18 cellular contexts compared by ENCODE assay signal in the genomic region with DNA sequence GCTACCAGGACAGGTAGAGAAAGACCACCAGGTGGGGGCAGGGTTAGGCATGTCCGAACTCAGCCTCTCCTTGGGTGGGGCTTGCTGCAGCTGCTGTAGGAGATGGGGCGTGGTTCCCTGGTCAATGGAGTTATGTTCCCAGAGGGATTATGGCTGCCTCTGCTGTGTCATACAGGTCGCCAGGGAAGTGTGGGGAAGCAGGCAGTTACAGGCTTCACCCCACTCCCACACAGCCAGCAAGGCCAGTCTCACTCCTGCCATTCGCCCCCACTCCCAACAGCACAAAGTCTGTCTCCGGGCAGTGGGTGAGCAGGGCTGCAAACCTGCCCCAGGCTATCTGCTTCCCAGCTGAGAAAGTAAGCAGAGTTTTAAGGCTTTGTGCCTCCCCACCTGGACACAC. TPM values are rescaled to one million over a fixed set of nuclear protein-coding genes. Genes with fewer than 3 reads are reported as not detected.
DNase-seq lines count a peak whose midpoint lies in the region; ATAC-seq and TF ChIP-seq lines count a peak whose summit lies in the region.
"Had no signal": no experiment of that assay in that cellular context is flagged by ENCODE, and none has a peak within 500 bp of the region (broad histone marks: within the 10 kb centered on the region; RNA-seq: fewer than 3 reads in every experiment).

No MANE protein-coding gene starts in this region.

- no peaks in the 10 kb centered on the region for H4K20me1 ChIP-seq in Karpas-422 (ENCODE audit: insufficient read depth, low read depth, low read length)

- H3K36me3 Mint-ChIP-seq in natural killer cell treated with Interleukin-12 subunit alpha and Interleukin-12 subunit beta and Interleukin-15 and Interleukin-18, amount 100 ng/mL, for 72 hours, result no peaks in the 10 kb centered on the region
- H3K36me3 Mint-ChIP-seq in natural killer cell (no peaks in the 10 kb centered on the region), T-helper 17 cell (ENCODE audit: low read depth) (peaks cover 4% of the 10 kb centered on the region)
- H3K36me3 Mint-ChIP-seq: CD8-positive, alpha-beta T cell had no signal

- intact Hi-C loops in natural killer cell (cut with micrococcal nuclease), result no loop called here

- peak; percentile 44 for DNase-seq in natural killer cell treated with Interleukin-12 subunit alpha and Interleukin-12 subunit beta and Interleukin-15 and Interleukin-18, amount 100 ng/mL, for 72 hours (ENCODE audit: low spot score)
- DNase-seq in natural killer cell (no peak), SW480 (ENCODE audit: low spot score) (peak; percentile 63), myocyte (ENCODE audit: low read depth) (peak; percentile 57), iPS-NIHi11 (ENCODE audit: low spot score) (no peak), Karpas-422 (no peak), T-helper 17 cell (no peak)
- DNase-seq in stimulated activated CD4-positive, alpha-beta T cell treated with anti-CD3 and anti-CD28 coated beads, Interleukin-1b, Interleukin-23, amount 100 ng/mL, for 48 hours, result no peak
- DNase-seq: activated naive CD8-positive, alpha-beta T cell treated with anti-CD3 and anti-CD28 coated beads for 36 hours; CD8-positive, alpha-beta T cell; foreskin fibroblast; stimulated activated CD8-positive, alpha-beta memory T cell treated with anti-CD3 and anti-CD28 coated beads, Interleukin-4, amount 100 ng/mL, for 48 hours; T-helper 2 cell had no signal

- H3K27ac ChIP-seq in Karpas-422 (ENCODE audit: low read length), result no peak overlapping the region
- H3K27ac ChIP-seq: prostate gland, SJSA1 had no signal

- no peak overlapping the region for H3K4me3 Mint-ChIP-seq in natural killer cell treated with Interleukin-12 subunit alpha and Interleukin-12 subunit beta and Interleukin-15 and Interleukin-18, amount 100 ng/mL, for 72 hours
- H3K4me3 Mint-ChIP-seq in natural killer cell (no peak overlapping the region), T-helper 17 cell (no peak overlapping the region)
- H3K4me3 Mint-ChIP-seq: activated naive CD8-positive, alpha-beta T cell treated with anti-CD3 and anti-CD28 coated beads for 36 hours; activated T-helper 1 cell treated with anti-CD3 and anti-CD28 coated beads, Interleukin-12 subunit alpha, Interleukin-12 subunit beta, Interleukin-2, Interleukin-4 antibody, amounts not matched to agents 30 ng/mL and 10 ng/mL and 1 ng/mL, durations not matched to agents 14 hours and 24 hours and 36 hours; CD8-positive, alpha-beta T cell; dendritic cell treated with granulocyte-macrophage colony-stimulating factor and Interleukin-4, amounts not matched to agents 40 ng/mL and 50 ng/mL, for 4 days; nephron had no signal

- H3K9me3 ChIP-seq in Karpas-422 (ENCODE audit: low read length) (peaks cover 6% of the 10 kb centered on the region), T-helper 17 cell (ENCODE audit: control insufficient read depth, low read length, poor library complexity, severe bottlenecking) (no peaks in the 10 kb centered on the region)
- H3K9me3 ChIP-seq: prostate gland had no signal

- H3K36me3 ChIP-seq in Karpas-422 (ENCODE audit: insufficient read depth, low read length), result no peaks in the 10 kb centered on the region
- H3K36me3 ChIP-seq: prostate gland, SJSA1 had no signal

- H3K9ac ChIP-seq in Karpas-422 (ENCODE audit: low read length), result no peak overlapping the region

- no peaks in the 10 kb centered on the region for H3K79me2 ChIP-seq in Karpas-422 (ENCODE audit: low read length)

- H3K27me3 ChIP-seq in Karpas-422 (ENCODE audit: low read length), result 0 out of 2 replicates have a peak, but pooled peaks cover 3% of the 10 kb centered on the region

- no peaks in the 10 kb centered on the region for H3K9me2 ChIP-seq in Karpas-422 (replicated peaks; ENCODE audit: insufficient read depth, low read length)

- no peak overlapping the region for H3K27ac Mint-ChIP-seq in natural killer cell treated with Interleukin-12 subunit alpha and Interleukin-12 subunit beta and Interleukin-15 and Interleukin-18, amount 100 ng/mL, for 72 hours
- H3K27ac Mint-ChIP-seq in natural killer cell, result no peak overlapping the region
- no peak overlapping the region for H3K27ac Mint-ChIP-seq in T-helper 17 cell
- H3K27ac Mint-ChIP-seq: activated naive CD8-positive, alpha-beta T cell treated with anti-CD3 and anti-CD28 coated beads for 36 hours; activated T-helper 1 cell treated with anti-CD3 and anti-CD28 coated beads, Interleukin-12 subunit alpha, Interleukin-12 subunit beta, Interleukin-2, Interleukin-4 antibody, amounts not matched to agents 30 ng/mL and 10 ng/mL and 1 ng/mL, durations not matched to agents 14 hours and 24 hours and 36 hours; CD8-positive, alpha-beta T cell; dendritic cell treated with granulocyte-macrophage colony-stimulating factor and Interleukin-4, amounts not matched to agents 40 ng/mL and 50 ng/mL, for 4 days; nephron had no signal

- H3K4me2 ChIP-seq in Karpas-422 (ENCODE audit: low read depth, low read length, poor library complexity, severe bottlenecking), result no peak overlapping the region

- peaks cover 28 to 41% of the 10 kb centered on the region in 2 donors for H3K27me3 Mint-ChIP-seq in natural killer cell treated with Interleukin-12 subunit alpha and Interleukin-12 subunit beta and Interleukin-15 and Interleukin-18, amount 100 ng/mL, for 72 hours
- H3K27me3 Mint-ChIP-seq in natural killer cell (ENCODE audit: low read depth in 2 of 2), result peaks cover 23 to 47% of the 10 kb centered on the region in 2 donors
- peaks cover 75% of the 10 kb centered on the region for H3K27me3 Mint-ChIP-seq in T-helper 17 cell

- no peak for TF ChIP-seq CTCF in natural killer cell (IDR thresholded peaks at IDR 0.05)

- H3K4me1 ChIP-seq in Karpas-422 (ENCODE audit: low read length), result peaks cover 37% of the 10 kb centered on the region
- H3K4me1 ChIP-seq: prostate gland, SJSA1 had no signal

- H3K4me3 ChIP-seq in Karpas-422 (ENCODE audit: low read length), result no peak overlapping the region
- H3K4me3 ChIP-seq: prostate gland, SJSA1 had no signal

- peaks cover 4 to 9% of the 10 kb centered on the region in 2 donors for H3K4me1 Mint-ChIP-seq in natural killer cell treated with Interleukin-12 subunit alpha and Interleukin-12 subunit beta and Interleukin-15 and Interleukin-18, amount 100 ng/mL, for 72 hours (ENCODE audit: low read depth in 2 of 2)
- H3K4me1 Mint-ChIP-seq in natural killer cell (peaks cover 0 to 8% of the 10 kb centered on the region in 2 donors), T-helper 17 cell (peaks cover 4% of the 10 kb centered on the region)
- H3K4me1 Mint-ChIP-seq: nephron had no signal

- ATAC-seq in natural killer cell treated with Interleukin-12 subunit alpha and Interleukin-12 subunit beta and Interleukin-15 and Interleukin-18, amount 100 ng/mL, for 72 hours, result no peak
- no peak for ATAC-seq in natural killer cell
- no peak for ATAC-seq in T-helper 17 cell
- ATAC-seq: CD8-positive, alpha-beta T cell had no signal

- H3K9me3 Mint-ChIP-seq in natural killer cell treated with Interleukin-12 subunit alpha and Interleukin-12 subunit beta and Interleukin-15 and Interleukin-18, amount 100 ng/mL, for 72 hours, result no peaks in the 10 kb centered on the region
- no peaks in the 10 kb centered on the region for H3K9me3 Mint-ChIP-seq in natural killer cell
- H3K9me3 Mint-ChIP-seq: CD8-positive, alpha-beta T cell had no signal

- H2AFZ ChIP-seq in Karpas-422 (ENCODE audit: low read length), result no peak overlapping the region

RNA-seq across cellular contexts. Expression of gene CEP72, which starts 20.0 kb away (rescaled TPM):
- 10 to 100 TPM; 15.3 to 58.1 TPM for total RNA-seq in natural killer cell treated with Interleukin-12 subunit alpha and Interleukin-12 subunit beta and Interleukin-15 and Interleukin-18, amount 100 ng/mL, for 72 hours
- total RNA-seq in natural killer cell (10 to 100 TPM; 12.2 to 15.1 (median 12.3) TPM), myocyte (2.3 and 2.6 TPM in 2 replicates), T-helper 17 cell (10 to 100 TPM in 1 of 2 donors, 1 to 10 TPM in 1; 8.5 to 11.4 TPM)
- 1.5 TPM for polyA plus RNA-seq in myocyte (2012)
- total RNA-seq in Karpas-422 (2014; rRNA removed; shearing (Covaris generic); ENCODE audit: low replicate concordance), result 14.6 and 22.8 TPM in 2 replicates

Comparison
In these comparisons a context has a peak if more than half of its experiments do, and no peak if none do; other contexts are left out.
1. DNase-seq: peak in natural killer cell treated with Interleukin-12 subunit alpha and Interleukin-12 subunit beta and Interleukin-15 and Interleukin-18, amount 100 ng/mL, for 72 hours (single experiment), SW480 (single experiment) and myocyte (single experiment); none in natural killer cell (single experiment), stimulated activated CD4-positive, alpha-beta T cell treated with anti-CD3 and anti-CD28 coated beads, Interleukin-1b, Interleukin-23, amount 100 ng/mL, for 48 hours (single experiment), iPS-NIHi11 (single experiment), Karpas-422 (single experiment) and T-helper 17 cell (0 of 3).